ENCODE assay signal across 7 cellular contexts in the genomic region with DNA sequence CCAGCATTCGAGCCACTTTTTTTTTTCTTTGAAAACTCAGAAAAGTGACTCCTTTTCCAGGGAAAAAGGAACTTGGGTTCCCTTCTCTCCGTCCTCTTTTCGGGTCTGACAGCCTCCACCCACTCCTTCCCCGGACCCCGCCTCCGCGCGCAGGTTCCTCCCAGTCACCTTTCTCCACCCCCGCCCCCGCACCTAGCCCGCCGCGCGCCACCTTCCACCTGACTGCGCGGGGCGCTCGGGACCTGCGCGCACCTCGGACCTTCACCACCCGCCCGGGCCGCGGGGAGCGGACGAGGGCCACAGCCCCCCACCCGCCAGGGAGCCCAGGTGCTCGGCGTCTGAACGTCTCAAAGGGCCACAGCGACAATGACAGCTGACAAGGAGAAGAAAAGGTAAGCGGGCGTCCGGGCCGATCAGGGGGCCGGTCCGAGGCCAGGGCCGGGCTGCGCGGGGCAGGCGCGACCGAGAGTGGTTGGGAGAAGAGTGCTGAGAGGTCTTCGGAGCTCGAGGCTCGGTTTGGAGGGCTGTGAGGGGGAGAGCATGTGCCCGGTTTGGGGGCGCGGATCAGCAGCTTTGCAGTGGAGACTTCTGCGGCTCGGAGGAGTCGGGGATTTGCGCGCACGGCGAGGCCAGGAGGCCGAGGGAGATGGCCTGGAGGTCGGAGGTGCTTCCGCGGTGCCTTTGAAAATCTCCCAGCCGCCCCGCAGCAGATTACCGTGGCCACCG. TPM values are rescaled to one million over a fixed set of nuclear protein-coding genes. Genes with fewer than 3 reads are reported as not detected.
DNase-seq lines count a peak whose midpoint lies in the region; ATAC-seq and TF ChIP-seq lines count a peak whose summit lies in the region.

No MANE protein-coding gene starts in this region.

- H3K27ac ChIP-seq in foreskin keratinocyte (peak overlapping the region; percentile 65), osteoblast (ENCODE audit: low read depth, low read length) (peak overlapping the region; percentile 83)

- H3K4me2 ChIP-seq in osteoblast (ENCODE audit: insufficient read depth, low read length): peak overlapping the region; percentile 98

- no peaks in the 10 kb centered on the region for H3K36me3 ChIP-seq in osteoblast (ENCODE audit: insufficient read depth, low read length)

- H3K27me3 ChIP-seq in foreskin keratinocyte (no peaks in the 10 kb centered on the region), osteoblast (ENCODE audit: insufficient read depth, low read length) (no peaks in the 10 kb centered on the region)

- peak; percentile 53 for TF ChIP-seq CTCF in foreskin keratinocyte (conservative IDR thresholded peaks at IDR 0.05)
- no peak for TF ChIP-seq CTCF in osteoblast (IDR thresholded peaks at IDR 0.05; ENCODE audit: extremely low read depth, low read depth, low read length)
- no peak for TF ChIP-seq CTCF in type B pancreatic cell (conservative IDR thresholded peaks at IDR 0.05)

- peak overlapping the region; percentile 99 for H3K4me3 ChIP-seq in osteoblast (ENCODE audit: insufficient read depth, low read length)

- no peaks in the 10 kb centered on the region for H3K9me3 ChIP-seq in osteoblast (ENCODE audit: low read depth, low read length)

- H2AFZ ChIP-seq in osteoblast (ENCODE audit: low read length): no peak overlapping the region

- H3K9me3 Mint-ChIP-seq in activated T-helper 1 cell treated with anti-CD3 and anti-CD28 coated beads, Interleukin-12 subunit alpha, Interleukin-12 subunit beta, Interleukin-2, Interleukin-4 antibody, amounts not matched to agents 30 ng/mL and 10 ng/mL and 1 ng/mL, durations not matched to agents 14 hours and 24 hours and 36 hours: no peaks in the 10 kb centered on the region
- H3K9me3 Mint-ChIP-seq in type B pancreatic cell: no peaks in the 10 kb centered on the region

- peaks cover 67% of the 10 kb centered on the region for H3K27me3 Mint-ChIP-seq in activated T-helper 1 cell treated with anti-CD3 and anti-CD28 coated beads, Interleukin-12 subunit alpha, Interleukin-12 subunit beta, Interleukin-2, Interleukin-4 antibody, amounts not matched to agents 30 ng/mL and 10 ng/mL and 1 ng/mL, durations not matched to agents 14 hours and 24 hours and 36 hours (ENCODE audit: insufficient read depth)
- H3K27me3 Mint-ChIP-seq in type B pancreatic cell: peaks cover 90% of the 10 kb centered on the region

- peak overlapping the region; percentile 87 for H3K4me3 Mint-ChIP-seq in activated T-helper 1 cell treated with anti-CD3 and anti-CD28 coated beads, Interleukin-12 subunit alpha, Interleukin-12 subunit beta, Interleukin-2, Interleukin-4 antibody, amounts not matched to agents 30 ng/mL and 10 ng/mL and 1 ng/mL, durations not matched to agents 14 hours and 24 hours and 36 hours
- peak overlapping the region; percentile 97 for H3K4me3 Mint-ChIP-seq in type B pancreatic cell

- intact Hi-C loops in activated T-helper 1 cell treated with anti-CD3 and anti-CD28 coated beads, Interleukin-12 subunit alpha, Interleukin-12 subunit beta, Interleukin-2, Interleukin-4 antibody, amounts not matched to agents 30 ng/mL and 10 ng/mL and 1 ng/mL, durations not matched to agents 14 hours and 24 hours and 36 hours (cut with micrococcal nuclease): loop anchor here (1.0 to 5.0 kb wide), 9 partner anchors 53 to 1105 kb away; a partner anchor contains a TSS

- peak; percentile 26 for ATAC-seq in GM18505 (IDR thresholded peaks at IDR 0.05; ENCODE audit: unreplicated experiment)
- peak; percentile 29 for ATAC-seq in HG02852 (IDR thresholded peaks at IDR 0.05; ENCODE audit: unreplicated experiment)
- ATAC-seq in foreskin keratinocyte: peak; percentile 61

- H3K27ac Mint-ChIP-seq in activated T-helper 1 cell treated with anti-CD3 and anti-CD28 coated beads, Interleukin-12 subunit alpha, Interleukin-12 subunit beta, Interleukin-2, Interleukin-4 antibody, amounts not matched to agents 30 ng/mL and 10 ng/mL and 1 ng/mL, durations not matched to agents 14 hours and 24 hours and 36 hours: peak overlapping the region; percentile 79
- H3K27ac Mint-ChIP-seq in type B pancreatic cell: peak overlapping the region; percentile 92

- H3K36me3 Mint-ChIP-seq in activated T-helper 1 cell treated with anti-CD3 and anti-CD28 coated beads, Interleukin-12 subunit alpha, Interleukin-12 subunit beta, Interleukin-2, Interleukin-4 antibody, amounts not matched to agents 30 ng/mL and 10 ng/mL and 1 ng/mL, durations not matched to agents 14 hours and 24 hours and 36 hours (ENCODE audit: low read depth): peaks cover 6% of the 10 kb centered on the region
- no peaks in the 10 kb centered on the region for H3K36me3 Mint-ChIP-seq in type B pancreatic cell

- peaks cover 31% of the 10 kb centered on the region for H4K20me1 ChIP-seq in osteoblast (ENCODE audit: insufficient read depth, low read length)

- peaks cover 54% of the 10 kb centered on the region for H3K79me2 ChIP-seq in osteoblast (ENCODE audit: insufficient read depth, low read length)

- H3K4me1 ChIP-seq in foreskin keratinocyte (peaks cover 7% of the 10 kb centered on the region), osteoblast (ENCODE audit: insufficient read depth, low read length) (peaks cover 19% of the 10 kb centered on the region)

- no peak for TF ChIP-seq POLR2A in GM18505 (IDR thresholded peaks at IDR 0.05; ENCODE audit: borderline replicate concordance, extremely low read depth, insufficient read depth, insufficient read length)

- H3K4me1 Mint-ChIP-seq in activated T-helper 1 cell treated with anti-CD3 and anti-CD28 coated beads, Interleukin-12 subunit alpha, Interleukin-12 subunit beta, Interleukin-2, Interleukin-4 antibody, amounts not matched to agents 30 ng/mL and 10 ng/mL and 1 ng/mL, durations not matched to agents 14 hours and 24 hours and 36 hours (ENCODE audit: low read depth): peaks cover 26% of the 10 kb centered on the region
- peaks cover 13% of the 10 kb centered on the region for H3K4me1 Mint-ChIP-seq in type B pancreatic cell (ENCODE audit: unreplicated experiment)

- DNase-seq in NCI-H748 treated with DMSO at 0.1 percent for 48 hours (lab: John Stamatoyannopoulos, UW) (peak; percentile 32), foreskin keratinocyte (peak; percentile 71 to 81), osteoblast (ENCODE audit: insufficient read length, low spot score, missing footprints) (peak; percentile 87), type B pancreatic cell (ENCODE audit: extremely low spot score, unreplicated experiment) (peak; percentile 72)
- DNase-seq in activated T-helper 1 cell treated with anti-CD3 and anti-CD28 coated beads, Interleukin-12 subunit alpha, Interleukin-12 subunit beta, Interleukin-2, Interleukin-4 antibody, amounts not matched to agents 30 ng/mL and 10 ng/mL and 1 ng/mL, durations not matched to agents 14 hours and 24 hours and 36 hours (ENCODE audit: low spot score): peak; percentile 57

RNA-seq across cellular contexts. Expression of a gene that starts 0.5 kb away (rescaled TPM):
- total RNA-seq in activated T-helper 1 cell treated with anti-CD3 and anti-CD28 coated beads, Interleukin-12 subunit alpha, Interleukin-12 subunit beta, Interleukin-2, Interleukin-4 antibody, amounts not matched to agents 30 ng/mL and 10 ng/mL and 1 ng/mL, durations not matched to agents 14 hours and 24 hours and 36 hours: 13.7 and 22.9 TPM in 2 replicates
- total RNA-seq in foreskin keratinocyte (23.3 and 47.3 TPM in 2 replicates), osteoblast (198 and 260 TPM in 2 replicates), type B pancreatic cell (ENCODE audit: low replicate concordance) (59.8 and 362 TPM in 2 replicates)
- 13.0 and 28.2 TPM in 2 replicates for polyA plus RNA-seq in foreskin keratinocyte

Comparison
In these comparisons a context has a peak if more than half of its experiments do, and no peak if none do; other contexts are left out.
1. Peak in every context shown above with its lines: DNase-seq, ATAC-seq, H3K4me3 ChIP-seq and H3K27ac ChIP-seq.
2. DNase-seq: peak in every context shown above with its lines; median percentile 87 in osteoblast; 76 in foreskin keratinocyte; 72 in type B pancreatic cell; 57 in activated T-helper 1 cell treated with anti-CD3 and anti-CD28 coated beads, Interleukin-12 subunit alpha, Interleukin-12 subunit beta, Interleukin-2, Interleukin-4 antibody, amounts not matched to agents 30 ng/mL and 10 ng/mL and 1 ng/mL, durations not matched to agents 14 hours and 24 hours and 36 hours; 32 in NCI-H748 treated with DMSO at 0.1 percent for 48 hours.